13 cellular contexts compared by ENCODE assay signal in the genomic region with DNA sequence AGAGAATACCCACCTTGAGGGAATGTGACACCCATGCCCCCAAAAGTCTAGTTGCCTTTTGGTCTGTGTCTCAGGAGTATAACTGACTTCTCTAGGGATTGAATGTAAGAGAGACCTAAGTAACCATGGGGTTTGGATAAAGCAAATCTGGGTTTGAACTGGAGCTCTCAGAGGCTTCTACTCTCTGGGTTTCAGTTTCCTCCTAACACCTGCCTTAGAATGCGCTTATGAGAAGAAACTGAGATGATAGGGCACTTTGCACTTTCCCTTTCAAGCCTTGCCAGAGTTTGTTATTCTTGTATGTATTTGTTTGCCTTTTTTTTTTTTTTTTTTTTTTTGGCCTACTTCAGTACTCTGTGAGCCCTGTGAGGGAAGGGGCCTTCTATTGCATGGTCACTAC. TPM values are rescaled to one million over a fixed set of nuclear protein-coding genes. Genes with fewer than 3 reads are reported as not detected.
DNase-seq lines count a peak whose midpoint lies in the region; ATAC-seq and TF ChIP-seq lines count a peak whose summit lies in the region.
"Had no signal": no experiment of that assay in that cellular context is flagged by ENCODE, and none has a peak within 500 bp of the region (broad histone marks: within the 10 kb centered on the region; RNA-seq: fewer than 3 reads in every experiment).

No MANE protein-coding gene starts in this region.

- H3K27me3 ChIP-seq in psoas muscle (ENCODE audit: insufficient read depth in 3 of 3, low read length in 2 of 3), result no peaks in the 10 kb centered on the region
- H3K27me3 ChIP-seq: left lung had no signal

- H3K9me3 ChIP-seq in psoas muscle (no peaks in the 10 kb centered on the region), OCI-LY7 (ENCODE audit: low read length) (no peaks in the 10 kb centered on the region)
- H3K9me3 ChIP-seq: left lung had no signal

- H3K79me2 ChIP-seq in OCI-LY7 (ENCODE audit: insufficient read depth, low read depth, low read length), result no peaks in the 10 kb centered on the region

- 91 to 100% (median 96%) methylated on average over 1 of the region's 1 CpG for WGBS in psoas muscle, 3 donors

- intact Hi-C loops in psoas muscle (cut with DNase I) (no loop called here), OCI-LY7 (cut with micrococcal nuclease; ENCODE audit: unreplicated experiment) (no loop called here)

- CTCF ChIA-PET in OCI-LY7 (lab: Charles Lee; ENCODE audit: unreplicated experiment), result no interaction called here

- no peak overlapping the region for H3K4me2 ChIP-seq in OCI-LY7 (ENCODE audit: low read length)

- ATAC-seq in GM18508 (IDR thresholded peaks at IDR 0.05; ENCODE audit: insufficient read depth, unreplicated experiment) (peak; percentile 61), GM19455 (IDR thresholded peaks at IDR 0.05; ENCODE audit: unreplicated experiment) (peak; percentile 96), HG02852 (IDR thresholded peaks at IDR 0.05; ENCODE audit: unreplicated experiment) (peak; percentile 99), HG03460 (IDR thresholded peaks at IDR 0.05; ENCODE audit: unreplicated experiment) (peak; percentile 94), psoas muscle (no peak)
- ATAC-seq: left lung had no signal

- H2AFZ ChIP-seq in OCI-LY7 (ENCODE audit: low read length), result no peak overlapping the region

- no peak overlapping the region for H3K4me3 ChIP-seq in psoas muscle
- no peak overlapping the region for H3K4me3 ChIP-seq in OCI-LY7 (ENCODE audit: low read depth, low read length, poor library complexity, severe bottlenecking)
- H3K4me3 ChIP-seq: left lung had no signal

- H3K9me2 ChIP-seq in OCI-LY7 (ENCODE audit: insufficient read depth, low read length), result no peaks in the 10 kb centered on the region

- DNase-seq in activated gamma-delta T cell treated with Interleukin-2 at 50 U/mL for 16 hours (no peak), psoas muscle (no peak), NCI-H2171 (lab: John Stamatoyannopoulos, UW) (no peak), OCI-LY7 (ENCODE audit: low spot score) (no peak)
- DNase-seq: amygdala; effector CD4-positive, alpha-beta T cell; glutamatergic neuron; left lung; stimulated activated CD4-positive, alpha-beta T cell treated with anti-CD3 and anti-CD28 coated beads, Interleukin-1b, Interleukin-23, amount 100 ng/mL, for 48 hours had no signal

- no TSS peak for BruUV-seq in OCI-LY7 (replicated peaks; lab: Mats Ljungman, UMichigan)

- TF ChIP-seq CTCF in psoas muscle (IDR thresholded peaks at IDR 0.05) (no peak), OCI-LY7 (conservative IDR thresholded peaks at IDR 0.05; ENCODE audit: low read length) (no peak)

- H3K27ac ChIP-seq in psoas muscle, result no peak overlapping the region
- no peak overlapping the region for H3K27ac ChIP-seq in OCI-LY7 (ENCODE audit: low read depth, low read length, poor library complexity, severe bottlenecking)
- H3K27ac ChIP-seq: left lung had no signal

- no peaks in the 10 kb centered on the region for H3K4me1 ChIP-seq in psoas muscle
- no peaks in the 10 kb centered on the region for H3K4me1 ChIP-seq in OCI-LY7 (ENCODE audit: insufficient read depth, low read length, poor library complexity, severe bottlenecking)
- H3K4me1 ChIP-seq: left lung had no signal

- H3K36me3 ChIP-seq in psoas muscle (ENCODE audit: insufficient read depth in 1 of 2, low read depth in 1 of 2) (peaks cover 0 to 89% of the 10 kb centered on the region in 2 donors), OCI-LY7 (ENCODE audit: insufficient read depth, low read length) (no peaks in the 10 kb centered on the region; the same call in 1 of the 2 replicates)

- H4K20me1 ChIP-seq in OCI-LY7 (ENCODE audit: insufficient read depth, low read length), result no peaks in the 10 kb centered on the region

- POLR2A ChIA-PET in OCI-LY7 (lab: Charles Lee), result interaction anchor here (0.7 to 1.0 kb wide), 2 partner anchors 11 to 194 kb away, joined by 3 to 6 read pairs; no protein-coding TSS in a partner anchor

RNA-seq across cellular contexts. Expression of gene SDHAF4, which starts 19.4 kb away (rescaled TPM):
- total RNA-seq in psoas muscle (10 to 100 TPM in 1 of 4 donors, 1 to 10 TPM in 3; 8.3 to 11.4 (median 9.1) TPM), OCI-LY7 (2022) (15.4 and 19.3 TPM in 2 replicates)
- polyA plus RNA-seq in psoas muscle, result 1 to 10 TPM; 3.9 to 7.9 (median 4.8) TPM
- 9.6 and 10.4 TPM in 2 replicates for total RNA-seq in OCI-LY7 (2014; rRNA removed; shearing (Covaris generic))

Comparison
In these comparisons a context has a peak if more than half of its experiments do, and no peak if none do; other contexts are left out.
1. ATAC-seq: peak in GM18508 (single experiment), GM19455 (single experiment), HG02852 (single experiment) and HG03460 (single experiment); none in psoas muscle (0 of 4).